ENCODE assay signal across 1 cellular context in the genomic region with DNA sequence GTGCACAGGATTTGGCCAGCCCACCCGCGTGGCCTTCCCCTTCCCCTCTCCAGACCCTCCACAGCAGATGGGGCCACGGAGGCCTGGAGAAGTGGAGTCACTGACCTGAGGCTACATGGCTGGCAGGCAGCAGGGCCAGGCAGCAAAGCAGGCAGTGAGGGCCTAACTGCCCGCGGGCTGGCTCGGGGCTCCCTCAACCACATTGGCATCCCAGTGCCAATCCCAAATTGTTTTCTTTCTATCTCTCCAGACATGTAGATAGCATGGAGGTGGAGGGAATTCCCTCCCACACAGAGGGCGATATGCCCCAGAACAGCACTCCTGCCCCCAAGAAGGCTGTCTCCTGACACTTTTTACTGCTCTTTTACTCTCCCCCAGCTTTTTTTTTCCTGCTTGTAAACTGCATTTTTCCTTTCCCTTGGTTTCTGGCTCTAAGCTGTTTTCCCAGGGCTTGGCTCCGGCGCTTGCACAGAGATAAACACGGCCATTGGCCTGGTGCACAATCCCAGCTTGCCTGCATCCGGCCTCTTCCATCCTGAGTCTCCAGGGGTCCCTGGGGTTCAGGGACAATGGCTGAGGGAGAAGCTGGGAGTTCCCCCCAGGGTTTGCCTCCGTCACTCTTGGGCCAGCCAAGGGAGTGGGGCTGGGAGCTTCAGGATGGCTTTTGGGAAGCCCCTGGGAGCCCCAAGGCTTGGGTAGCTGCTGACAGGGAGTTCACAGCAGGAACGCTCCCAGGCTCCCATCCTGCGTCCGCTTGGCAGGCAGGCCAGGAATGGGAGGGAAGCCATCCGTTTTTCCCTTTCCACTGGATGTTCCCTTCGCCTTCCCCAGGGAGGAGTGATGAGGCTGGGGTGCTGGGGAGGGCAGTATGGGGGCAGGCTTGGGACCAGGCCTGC.
TF ChIP-seq lines count a peak whose summit lies in the region.

No MANE protein-coding gene starts in this region.

TF ChIP-seq in liver, 16 proteins besides CTCF, POLR2A, EP300 and RAD21 (continued from another document):
- TF ChIP-seq, protein P1, sequence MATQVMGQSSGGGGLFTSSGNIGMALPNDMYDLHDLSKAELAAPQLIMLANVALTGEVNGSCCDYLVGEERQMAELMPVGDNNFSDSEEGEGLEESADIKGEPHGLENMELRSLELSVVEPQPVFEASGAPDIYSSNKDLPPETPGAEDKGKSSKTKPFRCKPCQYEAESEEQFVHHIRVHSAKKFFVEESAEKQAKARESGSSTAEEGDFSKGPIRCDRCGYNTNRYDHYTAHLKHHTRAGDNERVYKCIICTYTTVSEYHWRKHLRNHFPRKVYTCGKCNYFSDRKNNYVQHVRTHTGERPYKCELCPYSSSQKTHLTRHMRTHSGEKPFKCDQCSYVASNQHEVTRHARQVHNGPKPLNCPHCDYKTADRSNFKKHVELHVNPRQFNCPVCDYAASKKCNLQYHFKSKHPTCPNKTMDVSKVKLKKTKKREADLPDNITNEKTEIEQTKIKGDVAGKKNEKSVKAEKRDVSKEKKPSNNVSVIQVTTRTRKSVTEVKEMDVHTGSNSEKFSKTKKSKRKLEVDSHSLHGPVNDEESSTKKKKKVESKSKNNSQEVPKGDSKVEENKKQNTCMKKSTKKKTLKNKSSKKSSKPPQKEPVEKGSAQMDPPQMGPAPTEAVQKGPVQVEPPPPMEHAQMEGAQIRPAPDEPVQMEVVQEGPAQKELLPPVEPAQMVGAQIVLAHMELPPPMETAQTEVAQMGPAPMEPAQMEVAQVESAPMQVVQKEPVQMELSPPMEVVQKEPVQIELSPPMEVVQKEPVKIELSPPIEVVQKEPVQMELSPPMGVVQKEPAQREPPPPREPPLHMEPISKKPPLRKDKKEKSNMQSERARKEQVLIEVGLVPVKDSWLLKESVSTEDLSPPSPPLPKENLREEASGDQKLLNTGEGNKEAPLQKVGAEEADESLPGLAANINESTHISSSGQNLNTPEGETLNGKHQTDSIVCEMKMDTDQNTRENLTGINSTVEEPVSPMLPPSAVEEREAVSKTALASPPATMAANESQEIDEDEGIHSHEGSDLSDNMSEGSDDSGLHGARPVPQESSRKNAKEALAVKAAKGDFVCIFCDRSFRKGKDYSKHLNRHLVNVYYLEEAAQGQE (IDR thresholded peaks at IDR 0.05), result peak; percentile 16
- TF ChIP-seq TAF1 (conservative IDR thresholded peaks at IDR 0.05) (no peak), YY1 (IDR thresholded peaks at IDR 0.05) (peak; percentile 47), SP1 (IDR thresholded peaks at IDR 0.05) (no peak), NR2F2 (IDR thresholded peaks at IDR 0.05) (peak; percentile 47)
TF ChIP-seq in liver: peak in this region for 5.
